Comparison of ENCODE assay signal across 13 cellular contexts in the genomic region with DNA sequence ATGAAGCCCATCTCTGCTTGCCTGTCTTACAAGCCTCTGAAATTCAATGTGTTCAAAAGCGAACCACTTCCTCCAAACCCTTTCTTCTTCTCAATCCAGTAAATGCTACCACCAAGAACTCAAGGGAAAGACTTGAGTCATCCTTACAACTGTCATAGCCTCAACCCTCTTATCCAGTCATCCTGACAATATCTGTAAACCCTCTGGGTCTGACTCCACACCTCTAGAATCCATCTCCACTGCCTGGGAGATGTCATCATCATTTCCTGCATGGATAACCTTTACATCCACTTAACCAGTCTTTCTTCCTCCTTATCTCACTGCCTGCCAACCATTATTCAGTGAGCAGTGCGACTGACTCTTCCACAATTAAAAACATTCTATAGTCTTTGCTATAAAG.
DNase-seq lines count a peak whose midpoint lies in the region; ATAC-seq, FAIRE-seq and TF ChIP-seq lines count a peak whose summit lies in the region.
"Had no signal": no experiment of that assay in that cellular context is flagged by ENCODE, and none has a peak within 500 bp of the region (broad histone marks: within the 10 kb centered on the region; RNA-seq: fewer than 3 reads in every experiment).

No MANE protein-coding gene starts in this region.

- H3K9ac ChIP-seq in PC-3 (ENCODE audit: low read length) (no peak overlapping the region), trophoblast cell (ENCODE audit: low read length) (no peak overlapping the region), HepG2 (ENCODE audit: insufficient read depth, low read depth, low read length) (no peak overlapping the region)

- no CpG with 5 or more reads among the region's 2 CpGs for WGBS in trophoblast cell (ENCODE audit: extremely low coverage, insufficient coverage, insufficient read length)
- 7% methylated on average over 2 of the region's 2 CpGs for WGBS in HepG2 (ENCODE audit: low lambda C conversion rate)

- ATAC-seq in PC-3 (peak; percentile 52; the same call in 1 of the 2 replicates), HepG2 (no peak)

- H3K27ac ChIP-seq in PC-3 (ENCODE audit: low read length) (no peak overlapping the region), trophoblast cell (ENCODE audit: low read depth, low read length) (no peak overlapping the region), HepG2 (ENCODE audit: extremely low read length, insufficient read depth, low read length) (no peak overlapping the region)

- H3K79me2 ChIP-seq in PC-3 (ENCODE audit: low read length) = no peaks in the 10 kb centered on the region
- H3K79me2 ChIP-seq in trophoblast cell (ENCODE audit: control insufficient read depth, insufficient read depth, low read length, poor library complexity) = no peaks in the 10 kb centered on the region
- H3K79me2 ChIP-seq in HepG2 (ENCODE audit: insufficient read depth, low read length) = no peaks in the 10 kb centered on the region

- H2AFZ ChIP-seq in PC-3 (ENCODE audit: low read length) (no peak overlapping the region), trophoblast cell (ENCODE audit: insufficient read depth, low read length, poor library complexity) (no peak overlapping the region), HepG2 (ENCODE audit: low read length) (no peak overlapping the region)

- no peak overlapping the region for H3K4ac ChIP-seq in trophoblast cell (ENCODE audit: low read depth, low read length)

- DNase-seq in GM04503 (ENCODE audit: low read depth) (peak; percentile 35), PC-3 (peak; percentile 81), epithelial cell of esophagus (ENCODE audit: low read depth) (peak; percentile 95), trophoblast cell (peak; percentile 86 to 94), HepG2 (ENCODE audit: low spot score) (no peak), H4 (ENCODE audit: low spot score) (no peak), activated gamma-delta T cell (lab: John Stamatoyannopoulos, UW) (no peak), KBM-7 (no peak)
- DNase-seq: activated gamma-delta T cell treated with Interleukin-2 at 50 U/mL for 16 hours, NCI-H1694, NCI-H774, Right ventricle myocardium superior, substantia nigra had no signal

- intact Hi-C loops in PC-3 (cut with micrococcal nuclease) = loop anchor here (5.0 kb wide), 1 partner anchor 107 kb away; no protein-coding TSS in a partner anchor
- intact Hi-C loops in HepG2 (cut with micrococcal nuclease; ENCODE audit: unreplicated experiment) = no loop called here

- H3K79me1 ChIP-seq in trophoblast cell (ENCODE audit: low read length) = no peaks in the 10 kb centered on the region

- no peak overlapping the region for H2AK5ac ChIP-seq in trophoblast cell (ENCODE audit: low read length)

- H4K91ac ChIP-seq in trophoblast cell (ENCODE audit: low read depth, low read length) = no peak overlapping the region

- H4K12ac ChIP-seq in trophoblast cell (ENCODE audit: low read depth, low read length) = no peak overlapping the region

- no peak overlapping the region for H4K8ac ChIP-seq in trophoblast cell (ENCODE audit: low read depth, low read length)

- TF ChIP-seq POLR2A in HepG2 (IDR thresholded peaks at IDR 0.05; ENCODE audit: insufficient read depth in 1 of 2, low read depth in 2 of 2, low read length in 2 of 2) = no peak

- no peak overlapping the region for H3K4me3 ChIP-seq in PC-3 (ENCODE audit: low read length)
- H3K4me3 ChIP-seq in epithelial cell of esophagus (ENCODE audit: low read length) = no peak overlapping the region
- no peak overlapping the region for H3K4me3 ChIP-seq in trophoblast cell (ENCODE audit: low read depth, low read length)
- H3K4me3 ChIP-seq in HepG2 (replicated peaks in 1 of 3; ENCODE audit: insufficient read depth in 1 of 3, low read depth in 2 of 3, low read length in 3 of 3) = no peak overlapping the region

- H3K27me3 ChIP-seq in PC-3 (ENCODE audit: low read length) (no peaks in the 10 kb centered on the region), trophoblast cell (ENCODE audit: insufficient read depth, low read length) (no peaks in the 10 kb centered on the region), HepG2 (ENCODE audit: control insufficient read depth in 1 of 2, insufficient read depth in 2 of 2, low read length in 2 of 2) (no peaks in the 10 kb centered on the region)

- no peak overlapping the region for H2BK120ac ChIP-seq in trophoblast cell (ENCODE audit: insufficient read depth, low read length, poor library complexity)

- CTCF ChIA-PET in PC-3 (lab: Charles Lee) (no interaction called here), HepG2 (lab: Yijun Ruan, JAX; ENCODE audit: low intra/inter-chr PET ratio, low total read pairs) (no interaction called here)

- H3K9me3 ChIP-seq in PC-3 (ENCODE audit: low read length) = no peaks in the 10 kb centered on the region
- H3K9me3 ChIP-seq in trophoblast cell (ENCODE audit: insufficient read depth, low read depth, low read length) = peaks cover 2% of the 10 kb centered on the region
- no peaks in the 10 kb centered on the region for H3K9me3 ChIP-seq in HepG2 (ENCODE audit: low read length)

- H3K36me3 ChIP-seq in PC-3 (ENCODE audit: low read depth, low read length) = no peaks in the 10 kb centered on the region
- H3K36me3 ChIP-seq in trophoblast cell (ENCODE audit: control insufficient read depth in 1 of 2, insufficient read depth in 2 of 2, low read length in 2 of 2) = no peaks in the 10 kb centered on the region
- H3K36me3 ChIP-seq in HepG2 (replicated peaks in 1 of 2; ENCODE audit: control insufficient read depth in 1 of 2, insufficient read depth in 2 of 2, low read length in 2 of 2) = no peaks in the 10 kb centered on the region

- BruUV-seq in PC-3 (replicated peaks; lab: Mats Ljungman, UMichigan) = no TSS peak
- no TSS peak for BruUV-seq in HepG2 (replicated peaks; lab: Mats Ljungman, UMichigan)

- H4K20me1 ChIP-seq in PC-3 (ENCODE audit: low read length) (no peaks in the 10 kb centered on the region), HepG2 (ENCODE audit: insufficient read depth, low read length) (no peaks in the 10 kb centered on the region)

- H3K18ac ChIP-seq in trophoblast cell (ENCODE audit: low read length) = no peak overlapping the region

- H3K23ac ChIP-seq in trophoblast cell (ENCODE audit: low read length) = no peak overlapping the region

- FAIRE-seq in HepG2 (lab: Jason Lieb, UNC) = no peak

- no peak for TF ChIP-seq RAD21 in HepG2 (CRISPR knock-in tag; IDR thresholded peaks at IDR 0.05)

- TF ChIP-seq EP300 in HepG2 (IDR thresholded peaks at IDR 0.05; ENCODE audit: low read depth in 2 of 2, low read length in 2 of 2) = no peak
- no peak for TF ChIP-seq EP300 in HepG2 (CRISPR knock-in tag; IDR thresholded peaks at IDR 0.05; ENCODE audit: borderline replicate concordance)

- no peak overlapping the region for H2BK5ac ChIP-seq in trophoblast cell (ENCODE audit: low read depth, low read length, poor library complexity)

- in situ Hi-C loops in HepG2 (cut with HindIII; ENCODE audit: extremely low pct_ligation_motif_present, low pct_unique_long_range_greater_than_20kb) (no loop called here), KBM-7 (cut with MboI; ENCODE audit: low pct_unique_long_range_greater_than_20kb, low sequenced_read_pairs) (no loop called here)

- H3K4me2 ChIP-seq in PC-3 (ENCODE audit: low read length) = 0 out of 2 replicates have a peak overlapping the region, but pooled peaks have one; percentile 2
- H3K4me2 ChIP-seq in trophoblast cell (ENCODE audit: low read length) = no peak overlapping the region
- no peak overlapping the region for H3K4me2 ChIP-seq in HepG2 (ENCODE audit: low read depth, low read length)

- no peak for TF ChIP-seq CTCF in PC-3 (conservative IDR thresholded peaks at IDR 0.05; ENCODE audit: low read depth, low read length)
- TF ChIP-seq CTCF in epithelial cell of esophagus (IDR thresholded peaks at IDR 0.05; ENCODE audit: insufficient read depth, low read depth, low read length, missing control alignments) = no peak
- no peak for TF ChIP-seq CTCF in HepG2 (CRISPR knock-in tag; IDR thresholded peaks at IDR 0.05)

- H3K14ac ChIP-seq in trophoblast cell (ENCODE audit: low read length) = no peak overlapping the region

- H3F3A ChIP-seq in PC-3 (ENCODE audit: low read length, unreplicated experiment) = no peaks in the 10 kb centered on the region

- peaks cover 18% of the 10 kb centered on the region for H3K4me1 ChIP-seq in PC-3 (ENCODE audit: insufficient read depth, low read length)
- H3K4me1 ChIP-seq in trophoblast cell (ENCODE audit: control insufficient read depth in 1 of 2, insufficient read depth in 2 of 2, low read length in 2 of 2) = peaks cover 2 to 5% of the 10 kb centered on the region in 2 experiments
- H3K4me1 ChIP-seq in HepG2 (ENCODE audit: insufficient read depth, low read length) = no peaks in the 10 kb centered on the region

- POLR2A ChIA-PET in PC-3 (lab: Charles Lee; ENCODE audit: unreplicated experiment) (no interaction called here), HepG2 (lab: Yijun Ruan, JAX) (no interaction called here)

- H3K9me2 ChIP-seq in PC-3 (replicated peaks; ENCODE audit: low read length) = no peaks in the 10 kb centered on the region

- no peak overlapping the region for H2BK12ac ChIP-seq in trophoblast cell (ENCODE audit: low read length)

TF ChIP-seq in HepG2, 621 proteins besides CTCF, POLR2A, EP300 and RAD21 (continues in another document):
- TF ChIP-seq, protein P1, sequence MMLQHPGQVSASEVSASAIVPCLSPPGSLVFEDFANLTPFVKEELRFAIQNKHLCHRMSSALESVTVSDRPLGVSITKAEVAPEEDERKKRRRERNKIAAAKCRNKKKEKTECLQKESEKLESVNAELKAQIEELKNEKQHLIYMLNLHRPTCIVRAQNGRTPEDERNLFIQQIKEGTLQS (CRISPR knock-in tag; IDR thresholded peaks at IDR 0.05) = no peak
- TF ChIP-seq, protein P2, sequence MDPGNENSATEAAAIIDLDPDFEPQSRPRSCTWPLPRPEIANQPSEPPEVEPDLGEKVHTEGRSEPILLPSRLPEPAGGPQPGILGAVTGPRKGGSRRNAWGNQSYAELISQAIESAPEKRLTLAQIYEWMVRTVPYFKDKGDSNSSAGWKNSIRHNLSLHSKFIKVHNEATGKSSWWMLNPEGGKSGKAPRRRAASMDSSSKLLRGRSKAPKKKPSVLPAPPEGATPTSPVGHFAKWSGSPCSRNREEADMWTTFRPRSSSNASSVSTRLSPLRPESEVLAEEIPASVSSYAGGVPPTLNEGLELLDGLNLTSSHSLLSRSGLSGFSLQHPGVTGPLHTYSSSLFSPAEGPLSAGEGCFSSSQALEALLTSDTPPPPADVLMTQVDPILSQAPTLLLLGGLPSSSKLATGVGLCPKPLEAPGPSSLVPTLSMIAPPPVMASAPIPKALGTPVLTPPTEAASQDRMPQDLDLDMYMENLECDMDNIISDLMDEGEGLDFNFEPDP (CRISPR knock-in tag; conservative IDR thresholded peaks at IDR 0.05) = no peak

Comparison
In these comparisons a context has a peak if more than half of its experiments do, and no peak if none do; other contexts are left out.
1. DNase-seq: peak in GM04503 (single experiment), PC-3 (single experiment), epithelial cell of esophagus (single experiment) and trophoblast cell (2 of 2); none in HepG2 (single experiment), H4 (single experiment), activated gamma-delta T cell (single experiment) and KBM-7 (single experiment).